ENCODE assay signal across 10 cellular contexts in genomic region chr1:8858112-8858668, GRCh38. TPM values are rescaled to one million over a fixed set of nuclear protein-coding genes. Genes with fewer than 3 reads are reported as not detected.
DNase-seq lines count a peak whose midpoint lies in the region; ATAC-seq, FAIRE-seq and TF ChIP-seq lines count a peak whose summit lies in the region.
"Had no signal": no experiment of that assay in that cellular context is flagged by ENCODE, and none has a peak within 500 bp of the region (broad histone marks: within the 10 kb centered on the region; RNA-seq: fewer than 3 reads in every experiment).

No MANE protein-coding gene starts in this region.

- H3K9me3 ChIP-seq in HEK293 (ENCODE audit: control insufficient read depth, insufficient read depth, low read depth, low read length) (no peaks in the 10 kb centered on the region), gastrocnemius medialis (no peaks in the 10 kb centered on the region)

- TF ChIP-seq CTCF in HEK293 (tag by site-specific recombination; IDR thresholded peaks at IDR 0.05) = no peak
- TF ChIP-seq CTCF in fibroblast of the aortic adventitia (IDR thresholded peaks at IDR 0.05; ENCODE audit: insufficient read depth, low read length) = no peak
- TF ChIP-seq CTCF in gastrocnemius medialis (IDR thresholded peaks at IDR 0.05 in 4 of 5, conservative IDR thresholded peaks at IDR 0.05 in 1 of 5) = no peak

- ATAC-seq in gastrocnemius medialis = peak in 1 of 2 donors; percentile 53
- ATAC-seq in GM21576 (IDR thresholded peaks at IDR 0.05; ENCODE audit: unreplicated experiment) = no peak

- H3K27me3 ChIP-seq in gastrocnemius medialis = no peaks in the 10 kb centered on the region

- POLR2A ChIA-PET in HEK293 (lab: Yijun Ruan, JAX) = interaction anchor here (1.2 to 2.8 kb wide), 4 partner anchors 9 to 21 kb away, joined by 3 to 10 read pairs (median 6); partner anchors contain the start of gene ENO1

- in situ Hi-C loops in gastrocnemius medialis (cut with MboI; ENCODE audit: low sequenced_read_pairs in 4 of 4) = loop anchor here (10.0 to 25.0 kb wide), 4 partner anchors 127 to 293 kb away; no protein-coding TSS in a partner anchor

- H3K4me1 ChIP-seq in HEK293 (ENCODE audit: control insufficient read depth, insufficient read depth, low read length) (no peaks in the 10 kb centered on the region), gastrocnemius medialis (peaks cover 0 to 24% of the 10 kb centered on the region in 2 donors)

- peak; percentile 34 for DNase-seq in SW480 (ENCODE audit: low spot score)
- DNase-seq in fibroblast of the aortic adventitia (ENCODE audit: low read depth) = peak; percentile 87
- no peak for DNase-seq in gastrocnemius medialis
- no peak for DNase-seq in GM19239 (ENCODE audit: insufficient read length, low spot score)
- DNase-seq in stimulated activated CD4-positive, alpha-beta T cell treated with anti-CD3 and anti-CD28 coated beads, Interleukin-4, amount 100 ng/mL, for 1 hour = no peak
- no peak for DNase-seq in iPS-NIHi7 (ENCODE audit: extremely low spot score)
- DNase-seq: NCI-H1048 had no signal

- H3K36me3 ChIP-seq in HEK293 (ENCODE audit: control insufficient read depth in 2 of 2, insufficient read depth in 1 of 2, low read length in 2 of 2) (peaks cover 31 to 60% of the 10 kb centered on the region in 2 experiments), gastrocnemius medialis (peaks cover 2 to 56% of the 10 kb centered on the region in 2 donors)

- CTCF ChIA-PET in HEK293 (lab: Yijun Ruan, JAX) = interaction anchor here (1.0 to 5.0 kb wide), 5 partner anchors 9 to 279 kb away, joined by 3 to 43 read pairs (median 4); no protein-coding TSS in a partner anchor

- TF ChIP-seq POLR2A in gastrocnemius medialis (IDR thresholded peaks at IDR 0.05) = no peak

- H3K27ac ChIP-seq in HEK293 (ENCODE audit: extremely low read depth, low read depth, low read length) (no peak overlapping the region), gastrocnemius medialis (peak overlapping the region; percentile 12 to 61 (median 44))

- intact Hi-C loops in gastrocnemius medialis (cut with DNase I; ENCODE audit: low total_unique reads) = loop anchor here (5.0 kb wide), 1 partner anchor 129 kb away; no protein-coding TSS in a partner anchor

- FAIRE-seq in GM19239 (lab: Jason Lieb, UNC) = no peak

- H3K4me3 ChIP-seq in HEK293 (ENCODE audit: low read depth, low read length) = no peak overlapping the region
- H3K4me3 ChIP-seq in fibroblast of the aortic adventitia (ENCODE audit: low read depth, low read length) = no peak overlapping the region
- no peak overlapping the region for H3K4me3 ChIP-seq in gastrocnemius medialis
- H3K4me3 ChIP-seq: lung had no signal

TF ChIP-seq in HEK293, 187 proteins besides CTCF, POLR2A, EP300 and RAD21:
- TF ChIP-seq ZNF518A (tag by site-specific recombination; conservative IDR thresholded peaks at IDR 0.05; ENCODE audit: low read depth) = no peak
- TF ChIP-seq ZNF600 (tag by site-specific recombination; IDR thresholded peaks at IDR 0.05) = peak; percentile 26; the same call in 1 of the 2 replicates

RNA-seq across cellular contexts. Expression of gene ENO1, which starts 20.3 kb away (rescaled TPM):
- total RNA-seq in fibroblast of the aortic adventitia (ENCODE audit: low replicate concordance) (594 and 1,443 TPM in 2 replicates), gastrocnemius medialis (100 to 1,000 TPM; 112 to 354 (median 209) TPM)

RNA-seq across cellular contexts. Expression of gene RERE, which starts 40.8 kb away (rescaled TPM):
- total RNA-seq in fibroblast of the aortic adventitia (ENCODE audit: low replicate concordance) (27.0 and 50.3 TPM in 2 replicates), gastrocnemius medialis (100 to 1,000 TPM in 3 of 4 donors, 10 to 100 TPM in 1; 60.8 to 106 (median 102) TPM)

Comparison
In these comparisons a context has a peak if more than half of its experiments do, and no peak if none do; other contexts are left out.
1. DNase-seq: peak in SW480 (single experiment) and fibroblast of the aortic adventitia (single experiment); none in gastrocnemius medialis (0 of 2), GM19239 (single experiment), stimulated activated CD4-positive, alpha-beta T cell treated with anti-CD3 and anti-CD28 coated beads, Interleukin-4, amount 100 ng/mL, for 1 hour (single experiment) and iPS-NIHi7 (single experiment).